ENCODE assay signal across 16 cellular contexts in the genomic region with DNA sequence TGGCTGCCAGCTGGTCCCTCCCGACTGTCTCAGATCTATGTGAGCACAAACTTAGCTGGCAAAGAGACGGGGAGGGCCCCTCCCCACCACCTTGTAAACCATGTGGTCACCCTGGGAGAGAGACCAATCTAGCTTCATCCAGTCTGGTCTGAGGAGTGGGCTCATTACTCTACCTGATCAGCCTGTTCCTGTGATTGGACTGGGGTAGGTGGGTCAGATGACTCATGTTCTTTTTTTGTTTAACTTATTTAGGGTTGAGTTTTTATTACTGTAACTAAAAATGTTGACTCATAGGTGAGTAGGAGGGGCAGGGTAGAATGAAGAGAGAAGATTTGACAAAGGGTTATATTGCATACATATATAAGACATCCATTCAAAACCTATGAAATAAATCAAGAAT. TPM values are rescaled to one million over a fixed set of nuclear protein-coding genes. Genes with fewer than 3 reads are reported as not detected.
DNase-seq lines count a peak whose midpoint lies in the region; ATAC-seq and TF ChIP-seq lines count a peak whose summit lies in the region.
"Had no signal": no experiment of that assay in that cellular context is flagged by ENCODE, and none has a peak within 500 bp of the region (broad histone marks: within the 10 kb centered on the region; RNA-seq: fewer than 3 reads in every experiment).

No MANE protein-coding gene starts in this region.

- DNase-seq in AG08396 (ENCODE audit: low spot score) (peak; percentile 21), ELR (ENCODE audit: low read depth) (peak; percentile 54), hepatocyte (ENCODE audit: low spot score) (peak; percentile 20), neural progenitor cell (ENCODE audit: low spot score) (no peak), cerebellar cortex (ENCODE audit: low spot score) (no peak), T-helper 9 cell (no peak)
- peak; percentile 37 to 40 for DNase-seq in activated T-cell treated with anti-CD3 and anti-CD28 coated beads, Interleukin-2, amount 50 U/mL, for 72 hours
- DNase-seq: activated CD4-positive, alpha-beta T cell treated with anti-CD3 and anti-CD28 coated beads, Interleukin-2, amount 50 U/mL, for 1 hour; effector memory CD4-positive, alpha-beta T cell; heart right ventricle; NCI-H748 treated with DMSO at 0.1 percent for 48 hours had no signal

- H3K27ac Mint-ChIP-seq in activated T-cell treated with anti-CD3 and anti-CD28 coated beads, Interleukin-2, amount 50 U/mL, for 72 hours: peak overlapping the region; percentile 97
- H3K27ac Mint-ChIP-seq in neural progenitor cell: no peak overlapping the region

- H3K9me3 ChIP-seq in hepatocyte (ENCODE audit: low read depth): no peaks in the 10 kb centered on the region
- no peaks in the 10 kb centered on the region for H3K9me3 ChIP-seq in neural progenitor cell (ENCODE audit: low read depth)
- H3K9me3 ChIP-seq: ascending aorta, heart right ventricle, suprapubic skin had no signal

- H3K36me3 Mint-ChIP-seq in activated T-cell treated with anti-CD3 and anti-CD28 coated beads, Interleukin-2, amount 50 U/mL, for 72 hours (ENCODE audit: insufficient read depth in 2 of 2): peaks cover 10 to 16% of the 10 kb centered on the region in 2 donors
- H3K36me3 Mint-ChIP-seq in neural progenitor cell: peaks cover 43% of the 10 kb centered on the region

- no peaks in the 10 kb centered on the region for H3K36me3 ChIP-seq in hepatocyte (replicated peaks; ENCODE audit: insufficient read depth, low read depth)
- H3K36me3 ChIP-seq in neural progenitor cell: peaks cover 3% of the 10 kb centered on the region

- H3K4me1 ChIP-seq in hepatocyte (ENCODE audit: insufficient read depth) (peaks cover 12% of the 10 kb centered on the region), neural progenitor cell (peaks cover 12% of the 10 kb centered on the region)

- H3K27ac ChIP-seq in hepatocyte (peak overlapping the region; percentile 55), neural progenitor cell (no peak overlapping the region)
- H3K27ac ChIP-seq: heart right ventricle, parathyroid adenoma, suprapubic skin had no signal

- H2AFZ ChIP-seq in hepatocyte: no peak overlapping the region
- H2AFZ ChIP-seq in neural progenitor cell (replicated peaks): no peak overlapping the region
- H2AFZ ChIP-seq: parathyroid adenoma had no signal

- H3K4me3 ChIP-seq in hepatocyte (no peak overlapping the region), neural progenitor cell (no peak overlapping the region)
- H3K4me3 ChIP-seq: ascending aorta, heart right ventricle, suprapubic skin had no signal

- no peaks in the 10 kb centered on the region for H3K9me3 Mint-ChIP-seq in activated T-cell treated with anti-CD3 and anti-CD28 coated beads, Interleukin-2, amount 50 U/mL, for 72 hours
- peaks cover under 1% of the 10 kb centered on the region for H3K9me3 Mint-ChIP-seq in neural progenitor cell

- peaks cover 10% of the 10 kb centered on the region for H3F3A ChIP-seq in neural progenitor cell (ENCODE audit: low read depth)

- TF ChIP-seq CTCF in hepatocyte (IDR thresholded peaks at IDR 0.05; ENCODE audit: poor library complexity): no peak
- TF ChIP-seq CTCF in neural progenitor cell (IDR thresholded peaks at IDR 0.05): no peak

- WGBS in hepatocyte (ENCODE audit: low lambda C conversion rate, missing lambda C conversion rate): 77% methylated on average over 2 of the region's 2 CpGs

- no peaks in the 10 kb centered on the region for H3K9me2 ChIP-seq in hepatocyte (replicated peaks; ENCODE audit: insufficient read depth)

- no peak overlapping the region for H3K4me2 ChIP-seq in hepatocyte
- H3K4me2 ChIP-seq in neural progenitor cell: no peak overlapping the region

- peaks cover 21% of the 10 kb centered on the region for H3K27me3 Mint-ChIP-seq in activated T-cell treated with anti-CD3 and anti-CD28 coated beads, Interleukin-2, amount 50 U/mL, for 72 hours (ENCODE audit: low read depth)
- H3K27me3 Mint-ChIP-seq in neural progenitor cell (ENCODE audit: insufficient read depth, low read depth): peaks cover 13% of the 10 kb centered on the region
- H3K27me3 Mint-ChIP-seq: IgD-negative memory B cell had no signal

- H3K79me2 ChIP-seq in hepatocyte: peaks cover 44% of the 10 kb centered on the region
- H3K79me2 ChIP-seq in neural progenitor cell (ENCODE audit: low read depth): peaks cover 14% of the 10 kb centered on the region

- H4K20me1 ChIP-seq in hepatocyte (ENCODE audit: insufficient read depth, poor library complexity, severe bottlenecking) (no peaks in the 10 kb centered on the region), neural progenitor cell (ENCODE audit: low read depth) (no peaks in the 10 kb centered on the region)

- peak; percentile 56 to 58 for ATAC-seq in activated T-cell treated with anti-CD3 and anti-CD28 coated beads, Interleukin-2, amount 50 U/mL, for 72 hours (replicated peaks in 1 of 2)
- no peak for ATAC-seq in GM19035 (IDR thresholded peaks at IDR 0.05; ENCODE audit: unreplicated experiment)
- ATAC-seq: heart right ventricle had no signal

- no peaks in the 10 kb centered on the region for H3K27me3 ChIP-seq in hepatocyte
- no peaks in the 10 kb centered on the region for H3K27me3 ChIP-seq in neural progenitor cell
- H3K27me3 ChIP-seq: ascending aorta, heart right ventricle, suprapubic skin had no signal

- H3K9ac ChIP-seq in neural progenitor cell: no peak overlapping the region
- H3K9ac ChIP-seq: parathyroid adenoma had no signal

- peak overlapping the region; percentile 50 to 74 for H3K4me3 Mint-ChIP-seq in activated T-cell treated with anti-CD3 and anti-CD28 coated beads, Interleukin-2, amount 50 U/mL, for 72 hours
- H3K4me3 Mint-ChIP-seq in neural progenitor cell: no peak overlapping the region

- peaks cover 83% of the 10 kb centered on the region for H3K4me1 Mint-ChIP-seq in activated T-cell treated with anti-CD3 and anti-CD28 coated beads, Interleukin-2, amount 50 U/mL, for 72 hours (ENCODE audit: low read depth)
- H3K4me1 Mint-ChIP-seq in neural progenitor cell: peaks cover 15% of the 10 kb centered on the region

RNA-seq across cellular contexts. Expression of a gene that starts 4.7 kb away (rescaled TPM):
- total RNA-seq in activated T-cell treated with anti-CD3 and anti-CD28 coated beads, Interleukin-2, amount 50 U/mL, for 72 hours: 10 to 100 TPM; 17.5 to 21.4 TPM
- total RNA-seq in hepatocyte (83.8 and 89.2 TPM in 2 replicates), neural progenitor cell (ENCODE audit: low replicate concordance) (62.2 and 113 TPM in 2 replicates)
- 79.6 and 88.4 TPM in 2 replicates for polyA plus RNA-seq in hepatocyte

Comparison
In these comparisons a context has a peak if more than half of its experiments do, and no peak if none do; other contexts are left out.
1. DNase-seq: peak in AG08396 (single experiment), ELR (single experiment), activated T-cell treated with anti-CD3 and anti-CD28 coated beads, Interleukin-2, amount 50 U/mL, for 72 hours (2 of 2) and hepatocyte (single experiment); none in neural progenitor cell (single experiment), cerebellar cortex (single experiment) and T-helper 9 cell (single experiment).